ENCODE assay signal across 9 cellular contexts in the genomic region with DNA sequence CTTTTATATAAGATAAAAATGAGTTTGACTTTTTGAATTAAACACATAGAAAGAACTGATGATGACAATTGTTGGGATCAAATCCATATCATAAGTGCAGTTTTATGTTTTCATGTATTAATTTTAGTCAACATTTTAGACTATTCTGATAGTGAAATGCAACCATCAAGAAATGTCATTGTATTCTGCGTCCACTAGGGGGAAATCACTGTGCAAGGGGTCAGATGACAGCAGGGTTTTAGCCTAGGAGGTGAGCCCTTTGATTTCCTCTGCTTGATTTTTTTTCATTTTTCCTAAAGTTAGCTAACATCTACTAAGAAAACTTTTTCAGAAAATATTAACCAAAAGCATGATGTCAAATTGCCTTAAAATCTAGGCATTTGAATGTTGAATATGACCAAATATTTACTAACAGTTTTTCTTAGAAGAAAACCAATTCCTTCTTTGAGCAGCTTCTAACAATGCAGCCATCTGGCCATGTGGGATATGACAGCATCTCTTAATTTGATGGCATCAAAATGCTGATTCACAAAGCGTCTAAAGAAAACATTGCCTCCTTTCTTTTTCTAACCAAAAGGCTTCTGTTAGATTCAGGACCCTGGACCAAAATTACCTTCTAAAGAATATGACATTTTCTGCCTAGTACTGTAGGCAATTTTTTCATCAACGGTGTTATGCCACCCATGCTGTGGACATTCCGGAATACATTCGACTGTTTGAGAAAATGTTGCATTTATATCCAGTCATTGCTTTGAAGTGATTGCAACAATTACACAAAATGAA.
A peak's percentile ranks its signal among the peaks of the same experiment; 100 is the strongest.
DNase-seq lines count a peak whose midpoint lies in the region; ATAC-seq and TF ChIP-seq lines count a peak whose summit lies in the region.
"Had no signal": no experiment of that assay in that cellular context is flagged by ENCODE, and none has a peak within 500 bp of the region (broad histone marks: within the 10 kb centered on the region; RNA-seq: fewer than 3 reads in every experiment).

No MANE protein-coding gene starts in this region.

- WGBS in adrenal gland, 4 donors: 69 to 71% (median 70%) methylated on average over 5 of the region's 5 CpGs

- TF ChIP-seq CTCF in adrenal gland (IDR thresholded peaks at IDR 0.05) (peak; percentile 45 to 67 (median 52)), mesothelial cell of epicardium (IDR thresholded peaks at IDR 0.05; ENCODE audit: unreplicated experiment) (peak; percentile 81)

- no peaks in the 10 kb centered on the region for H3K4me1 Mint-ChIP-seq in mesothelial cell of epicardium

- in situ Hi-C loops in KBM-7 (cut with MboI; ENCODE audit: low pct_unique_long_range_greater_than_20kb, low sequenced_read_pairs): no loop called here

- intact Hi-C loops in adrenal gland (cut with DNase I): loop anchor here in 1 of 2 donors (10.0 kb wide), 1 partner anchor 615 kb away; no protein-coding TSS in a partner anchor
- intact Hi-C loops in posterior vena cava (cut with DNase I): no loop called here

- H3K27me3 ChIP-seq in adrenal gland: no peaks in the 10 kb centered on the region
- H3K27me3 ChIP-seq: BLaER1 treated with 17β-estradiol and CSF1 and Interleukin-3, amounts not matched to agents 10 nM and 100 nM had no signal

- H3K36me3 ChIP-seq in adrenal gland (replicated peaks in 1 of 2): no peaks in the 10 kb centered on the region
- H3K36me3 ChIP-seq: BLaER1 treated with 17β-estradiol and CSF1 and Interleukin-3, amounts not matched to agents 10 nM and 100 nM had no signal

- H3K36me3 Mint-ChIP-seq in mesothelial cell of epicardium: no peaks in the 10 kb centered on the region

- H3K9me3 Mint-ChIP-seq in mesothelial cell of epicardium: no peaks in the 10 kb centered on the region

- no peak overlapping the region for H3K4me3 ChIP-seq in adrenal gland
- H3K4me3 ChIP-seq: BLaER1 treated with 17β-estradiol and CSF1 and Interleukin-3, amounts not matched to agents 10 nM and 100 nM had no signal

- TF ChIP-seq POLR2A in adrenal gland (IDR thresholded peaks at IDR 0.05): no peak

- H3K9me3 ChIP-seq in adrenal gland (replicated peaks in 1 of 3): no peaks in the 10 kb centered on the region
- H3K9me3 ChIP-seq: BLaER1 treated with 17β-estradiol and CSF1 and Interleukin-3, amounts not matched to agents 10 nM and 100 nM had no signal

- no peak overlapping the region for H3K4me3 Mint-ChIP-seq in mesothelial cell of epicardium

- H3K4me1 ChIP-seq in adrenal gland (replicated peaks in 1 of 2): no peaks in the 10 kb centered on the region
- H3K4me1 ChIP-seq: BLaER1 treated with 17β-estradiol and CSF1 and Interleukin-3, amounts not matched to agents 10 nM and 100 nM had no signal

- no peaks in the 10 kb centered on the region for H3K27me3 Mint-ChIP-seq in mesothelial cell of epicardium (ENCODE audit: low read depth)

- ATAC-seq in GM21528 (IDR thresholded peaks at IDR 0.05; ENCODE audit: low FRiP score, unreplicated experiment): peak; percentile 82
- no peak for ATAC-seq in HG02970 (IDR thresholded peaks at IDR 0.05; ENCODE audit: low FRiP score, unreplicated experiment)

- no peak overlapping the region for H3K27ac Mint-ChIP-seq in mesothelial cell of epicardium

- peak; percentile 13 for DNase-seq in NCI-H1092 treated with DMSO at 0.1 percent for 48 hours (lab: John Stamatoyannopoulos, UW)
- DNase-seq in NCI-H1092 (lab: John Stamatoyannopoulos, UW): no peak
- DNase-seq in KBM-7: peak; percentile 28
- no peak for DNase-seq in adrenal gland
- no peak for DNase-seq in mesothelial cell of epicardium (ENCODE audit: low spot score in 2 of 2, unreplicated experiment in 2 of 2)
- no peak for DNase-seq in posterior vena cava (ENCODE audit: low spot score)

- no peak overlapping the region for H3K27ac ChIP-seq in adrenal gland
- H3K27ac ChIP-seq: BLaER1 treated with 17β-estradiol and CSF1 and Interleukin-3, amounts not matched to agents 10 nM and 100 nM had no signal

Comparison
In these comparisons a context has a peak if more than half of its experiments do, and no peak if none do; other contexts are left out.
1. DNase-seq: peak in NCI-H1092 treated with DMSO at 0.1 percent for 48 hours (single experiment) and KBM-7 (single experiment); none in NCI-H1092 (single experiment), adrenal gland (0 of 7), mesothelial cell of epicardium (0 of 2) and posterior vena cava (single experiment).